8 cellular contexts compared by ENCODE assay signal in genomic region chr22:50209893-50210292, GRCh38. TPM values are rescaled to one million over a fixed set of nuclear protein-coding genes. Genes with fewer than 3 reads are reported as not detected.
DNase-seq lines count a peak whose midpoint lies in the region; ATAC-seq and TF ChIP-seq lines count a peak whose summit lies in the region.

No MANE protein-coding gene starts in this region.

- H3K4me3 Mint-ChIP-seq in stimulated activated naive CD8-positive, alpha-beta T cell treated with anti-CD3 and anti-CD28 coated beads, Interleukin-15, amount 100 ng/mL, for 72 hours: no peak overlapping the region

- peaks cover 26% of the 10 kb centered on the region for H3K4me1 Mint-ChIP-seq in stimulated activated naive CD8-positive, alpha-beta T cell treated with anti-CD3 and anti-CD28 coated beads, Interleukin-15, amount 100 ng/mL, for 72 hours

- intact Hi-C loops in mucosa of descending colon (cut with DNase I, micrococcal nuclease): loop anchor here (5.0 kb wide), 1 partner anchor 63 kb away; no protein-coding TSS in a partner anchor

- H3K4me1 ChIP-seq in effector memory CD4-positive, alpha-beta T cell (ENCODE audit: control insufficient read depth, insufficient read depth, low read length, poor library complexity, severe bottlenecking): peaks cover 5% of the 10 kb centered on the region
- H3K4me1 ChIP-seq in mucosa of descending colon (ENCODE audit: low read depth): no peaks in the 10 kb centered on the region

- DNase-seq in NCI-H2081 (lab: John Stamatoyannopoulos, UW): peak; percentile 30 to 40
- DNase-seq in NCI-H2081 treated with DMSO at 0.1 percent for 48 hours (lab: John Stamatoyannopoulos, UW): no peak
- DNase-seq in MV-4-11 (lab: John Stamatoyannopoulos, UW): peak; percentile 49
- peak; percentile 76 for DNase-seq in activated CD4-positive, alpha-beta T cell treated with anti-CD3 and anti-CD28 coated beads, Interleukin-2, amount 50 U/mL, for 1 hour
- peak; percentile 46 to 56 (median 47) for DNase-seq in effector memory CD4-positive, alpha-beta T cell
- DNase-seq in mucosa of descending colon: peak; percentile 63 to 84 (median 69)
- DNase-seq in stimulated activated naive CD8-positive, alpha-beta T cell treated with anti-CD3 and anti-CD28 coated beads, Interleukin-15, amount 100 ng/mL, for 72 hours: peak; percentile 62 to 67

- peaks cover 48% of the 10 kb centered on the region for H3K36me3 ChIP-seq in effector memory CD4-positive, alpha-beta T cell (ENCODE audit: control insufficient read depth, insufficient read depth, low read length)
- peaks cover 8% of the 10 kb centered on the region for H3K36me3 ChIP-seq in mucosa of descending colon (ENCODE audit: low read depth)

- ATAC-seq in mucosa of descending colon (peak; percentile 82), GM21526 (IDR thresholded peaks at IDR 0.05; ENCODE audit: low FRiP score, unreplicated experiment) (no peak)
- ATAC-seq in stimulated activated naive CD8-positive, alpha-beta T cell treated with anti-CD3 and anti-CD28 coated beads, Interleukin-15, amount 100 ng/mL, for 72 hours: peak; percentile 76

- H3K27me3 ChIP-seq in effector memory CD4-positive, alpha-beta T cell (replicated peaks; ENCODE audit: control insufficient read depth, insufficient read depth, low read length, poor library complexity, severe bottlenecking): no peaks in the 10 kb centered on the region

- no peaks in the 10 kb centered on the region for H3K27me3 Mint-ChIP-seq in stimulated activated naive CD8-positive, alpha-beta T cell treated with anti-CD3 and anti-CD28 coated beads, Interleukin-15, amount 100 ng/mL, for 72 hours

- no peaks in the 10 kb centered on the region for H3K9me3 Mint-ChIP-seq in stimulated activated naive CD8-positive, alpha-beta T cell treated with anti-CD3 and anti-CD28 coated beads, Interleukin-15, amount 100 ng/mL, for 72 hours

- H3K9me3 ChIP-seq in effector memory CD4-positive, alpha-beta T cell (ENCODE audit: control insufficient read depth, low read length): no peaks in the 10 kb centered on the region
- no peaks in the 10 kb centered on the region for H3K9me3 ChIP-seq in mucosa of descending colon

- TF ChIP-seq CTCF in mucosa of descending colon (IDR thresholded peaks at IDR 0.05): peak; percentile 60

- peak overlapping the region in 1 of 2 donors; percentile 9 for H3K27ac Mint-ChIP-seq in stimulated activated naive CD8-positive, alpha-beta T cell treated with anti-CD3 and anti-CD28 coated beads, Interleukin-15, amount 100 ng/mL, for 72 hours

- H3K4me3 ChIP-seq in effector memory CD4-positive, alpha-beta T cell (ENCODE audit: insufficient read depth, low read depth, low read length, poor library complexity, severe bottlenecking): no peak overlapping the region
- H3K4me3 ChIP-seq in mucosa of descending colon: no peak overlapping the region

- H3K27ac ChIP-seq in effector memory CD4-positive, alpha-beta T cell (ENCODE audit: insufficient read depth, low read length, poor library complexity, severe bottlenecking): no peak overlapping the region

RNA-seq across cellular contexts. Expression of gene SELENOO, which starts 9.1 kb away (rescaled TPM):
- 10 to 100 TPM; 21.5 to 23.8 (median 23.1) TPM for total RNA-seq in mucosa of descending colon

RNA-seq across cellular contexts. Expression of gene TRABD, which starts 24.2 kb away (rescaled TPM):
- 10 to 100 TPM; 36.8 to 52.6 (median 42.7) TPM for total RNA-seq in mucosa of descending colon

RNA-seq across cellular contexts. Expression of gene TUBGCP6, which starts 34.9 kb away (rescaled TPM):
- 10 to 100 TPM; 34.5 to 41.6 (median 40.5) TPM for total RNA-seq in mucosa of descending colon

RNA-seq across cellular contexts. Expression of gene PANX2, which starts 39.4 kb away (rescaled TPM):
- total RNA-seq in mucosa of descending colon: under 1 TPM in 1 of 3 donors, not detected in 2; 0.44 TPM

RNA-seq across cellular contexts. Expression of gene HDAC10, which starts 41.2 kb away (rescaled TPM):
- 10 to 100 TPM; 39.5 to 66.3 (median 47.8) TPM for total RNA-seq in mucosa of descending colon
